19 cellular contexts compared by ENCODE assay signal in the genomic region with DNA sequence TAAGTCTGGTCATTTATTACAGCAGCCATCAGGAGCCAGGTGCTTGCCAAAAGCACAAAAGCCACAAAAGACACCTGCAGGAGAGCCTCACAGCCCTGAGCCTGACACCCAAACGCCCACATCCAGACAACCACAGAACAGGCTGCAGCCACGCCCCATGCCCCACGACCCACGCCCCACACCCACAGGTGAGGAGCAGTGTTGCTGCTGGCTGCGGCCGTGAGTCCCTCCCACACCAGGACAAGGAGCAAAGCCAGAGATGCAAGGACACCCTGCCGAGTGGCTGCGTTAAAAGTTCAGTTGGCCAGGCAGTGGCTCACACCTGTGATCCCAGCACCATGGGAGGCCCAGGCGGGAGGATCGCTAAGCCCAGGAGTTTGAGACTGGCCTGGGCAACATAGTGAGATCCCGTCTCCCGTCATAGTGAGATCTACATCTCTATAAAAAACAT. TPM values are rescaled to one million over a fixed set of nuclear protein-coding genes. Genes with fewer than 3 reads are reported as not detected.
DNase-seq lines count a peak whose midpoint lies in the region; ATAC-seq and TF ChIP-seq lines count a peak whose summit lies in the region.
"Had no signal": no experiment of that assay in that cellular context is flagged by ENCODE, and none has a peak within 500 bp of the region (broad histone marks: within the 10 kb centered on the region; RNA-seq: fewer than 3 reads in every experiment).

No MANE protein-coding gene starts in this region.

- peaks cover 1% of the 10 kb centered on the region; the same call in 1 of the 2 replicates for H3K27me3 Mint-ChIP-seq in WTC11 (ENCODE audit: low read depth)
- H3K27me3 Mint-ChIP-seq: dendritic cell treated with granulocyte-macrophage colony-stimulating factor and Interleukin-4, amounts not matched to agents 40 ng/mL and 50 ng/mL, for 4 days had no signal

- H3K27ac ChIP-seq in MM.1S (ENCODE audit: low read length), result peak overlapping the region; percentile 29; the same call in 1 of the 2 replicates
- H3K27ac ChIP-seq: transverse colon had no signal

- H2AFZ ChIP-seq in MM.1S (ENCODE audit: low read length), result no peak overlapping the region

- H3F3A ChIP-seq in MM.1S (ENCODE audit: insufficient read depth, low read length), result 0 out of 2 replicates have a peak, but pooled peaks cover 4% of the 10 kb centered on the region

- H3K4me1 Mint-ChIP-seq in WTC11, result no peaks in the 10 kb centered on the region
- H3K4me1 Mint-ChIP-seq in stimulated activated effector memory CD8-positive, alpha-beta T cell treated with anti-CD3 and anti-CD28 coated beads, Interleukin-12 subunit alpha, Interleukin-12 subunit beta, amount 100 ng/mL, for 72 hours, result peaks cover 18% of the 10 kb centered on the region

- peaks cover 10% of the 10 kb centered on the region for H3K9me3 Mint-ChIP-seq in WTC11
- H3K9me3 Mint-ChIP-seq in stimulated activated effector memory CD8-positive, alpha-beta T cell treated with anti-CD3 and anti-CD28 coated beads, Interleukin-12 subunit alpha, Interleukin-12 subunit beta, amount 100 ng/mL, for 72 hours, result no peaks in the 10 kb centered on the region
- H3K9me3 Mint-ChIP-seq: activated naive CD4-positive, alpha-beta T cell treated with anti-CD3 and anti-CD28 coated beads, Interleukin-2, amount 10 ng/mL, durations not matched to agents 7 days and 5 days; dendritic cell treated with granulocyte-macrophage colony-stimulating factor and Interleukin-4, amounts not matched to agents 40 ng/mL and 50 ng/mL, for 4 days had no signal

- H3K79me2 ChIP-seq in MM.1S (ENCODE audit: low read length), result no peaks in the 10 kb centered on the region

- peaks cover 6% of the 10 kb centered on the region for H3K36me3 Mint-ChIP-seq in WTC11
- H3K36me3 Mint-ChIP-seq in stimulated activated effector memory CD8-positive, alpha-beta T cell treated with anti-CD3 and anti-CD28 coated beads, Interleukin-12 subunit alpha, Interleukin-12 subunit beta, amount 100 ng/mL, for 72 hours, result no peaks in the 10 kb centered on the region
- H3K36me3 Mint-ChIP-seq: activated naive CD4-positive, alpha-beta T cell treated with anti-CD3 and anti-CD28 coated beads, Interleukin-2, amount 10 ng/mL, durations not matched to agents 7 days and 5 days had no signal

- peaks cover 45% of the 10 kb centered on the region for H3K27me3 ChIP-seq in MM.1S (replicated peaks; ENCODE audit: insufficient read depth, low read length)
- H3K27me3 ChIP-seq: cardiac muscle cell, transverse colon had no signal

- no peaks in the 10 kb centered on the region for H4K20me1 ChIP-seq in MM.1S (ENCODE audit: insufficient read depth, low read length)

- H3K9ac ChIP-seq in MM.1S (ENCODE audit: low read length), result no peak overlapping the region

- no peaks in the 10 kb centered on the region for H3K4me1 ChIP-seq in MM.1S (ENCODE audit: low read length)

- no peak overlapping the region for H3K27ac Mint-ChIP-seq in WTC11
- peak overlapping the region; percentile 37 for H3K27ac Mint-ChIP-seq in stimulated activated effector memory CD8-positive, alpha-beta T cell treated with anti-CD3 and anti-CD28 coated beads, Interleukin-12 subunit alpha, Interleukin-12 subunit beta, amount 100 ng/mL, for 72 hours
- H3K27ac Mint-ChIP-seq: activated naive CD4-positive, alpha-beta T cell treated with anti-CD3 and anti-CD28 coated beads, Interleukin-2, amount 10 ng/mL, durations not matched to agents 7 days and 5 days; dendritic cell treated with granulocyte-macrophage colony-stimulating factor and Interleukin-4, amounts not matched to agents 40 ng/mL and 50 ng/mL, for 4 days had no signal

- ATAC-seq in WTC11 (no peak), GM18519 (IDR thresholded peaks at IDR 0.05; ENCODE audit: low FRiP score, unreplicated experiment) (no peak)
- no peak for ATAC-seq in stimulated activated effector memory CD8-positive, alpha-beta T cell treated with anti-CD3 and anti-CD28 coated beads, Interleukin-12 subunit alpha, Interleukin-12 subunit beta, amount 100 ng/mL, for 72 hours

- H3K9me2 ChIP-seq in MM.1S (replicated peaks; ENCODE audit: insufficient read depth, low read length), result no peaks in the 10 kb centered on the region

- H3K4me2 ChIP-seq in MM.1S (ENCODE audit: low read depth, low read length), result peak overlapping the region; percentile 32; the same call in 1 of the 2 replicates

- peak; percentile 28 for DNase-seq in stimulated activated CD4-positive, alpha-beta T cell treated with anti-CD3 and anti-CD28 coated beads, Interleukin-2, amount 100 ng/mL, for 4 hours (ENCODE audit: low read depth)
- no peak for DNase-seq in stimulated activated CD4-positive, alpha-beta T cell treated with anti-CD3 and anti-CD28 coated beads, Interleukin-15, amount 100 ng/mL, for 24 hours
- peak; percentile 48 for DNase-seq in MM.1S
- DNase-seq in WTC11 (ENCODE audit: low spot score), result no peak
- DNase-seq in stimulated activated effector memory CD8-positive, alpha-beta T cell treated with anti-CD3 and anti-CD28 coated beads, Interleukin-12 subunit alpha, Interleukin-12 subunit beta, amount 100 ng/mL, for 72 hours (ENCODE audit: low spot score in 2 of 2), result no peak
- DNase-seq in pons (ENCODE audit: low spot score), result no peak
- DNase-seq: anterior cingulate cortex, COR-L47, DMS79 treated with DMSO at 0.1 percent for 48 hours, mammary epithelial cell, NCI-H1105 treated with DMSO at 0.1 percent for 48 hours, NCI-H510A treated with DMSO at 0.1 percent for 48 hours, occipital lobe, transverse colon had no signal

- no peak overlapping the region for H3K4me3 ChIP-seq in MM.1S (ENCODE audit: low read length)
- H3K4me3 ChIP-seq: cardiac muscle cell, GM12878, transverse colon had no signal

- TF ChIP-seq CTCF in MM.1S (IDR thresholded peaks at IDR 0.05; ENCODE audit: low read length) (no peak), WTC11 (IDR thresholded peaks at IDR 0.05) (no peak)

- no peaks in the 10 kb centered on the region for H3K36me3 ChIP-seq in MM.1S (replicated peaks; ENCODE audit: insufficient read depth, low read length)
- H3K36me3 ChIP-seq: cardiac muscle cell, transverse colon had no signal

- POLR2A ChIA-PET in WTC11 (lab: Charles Lee), result no interaction called here

- no peak overlapping the region for H3K4me3 Mint-ChIP-seq in WTC11
- H3K4me3 Mint-ChIP-seq in stimulated activated effector memory CD8-positive, alpha-beta T cell treated with anti-CD3 and anti-CD28 coated beads, Interleukin-12 subunit alpha, Interleukin-12 subunit beta, amount 100 ng/mL, for 72 hours, result peak overlapping the region; percentile 26
- H3K4me3 Mint-ChIP-seq: activated naive CD4-positive, alpha-beta T cell treated with anti-CD3 and anti-CD28 coated beads, Interleukin-2, amount 10 ng/mL, durations not matched to agents 7 days and 5 days; dendritic cell treated with granulocyte-macrophage colony-stimulating factor and Interleukin-4, amounts not matched to agents 40 ng/mL and 50 ng/mL, for 4 days had no signal

- CTCF ChIA-PET in WTC11 (lab: Charles Lee), result no interaction called here

- H3K9me3 ChIP-seq in MM.1S (replicated peaks; ENCODE audit: insufficient read depth, low read length), result no peaks in the 10 kb centered on the region
- H3K9me3 ChIP-seq: transverse colon had no signal

TF ChIP-seq in WTC11, 78 proteins besides CTCF, POLR2A, EP300 and RAD21:
- TF ChIP-seq ATF1 (CRISPR knock-in tag; IDR thresholded peaks at IDR 0.05) (no peak), ZNF121 (CRISPR knock-in tag; IDR thresholded peaks at IDR 0.05) (peak; percentile 90)

RNA-seq across cellular contexts. Expression of gene SLC2A4RG, which starts 43.0 kb away (rescaled TPM):
- total RNA-seq in WTC11 (2021), result 41.6 to 47.2 TPM (median 43.3 TPM) in 3 replicates

RNA-seq across cellular contexts. Expression of gene LIME1, which starts 46.1 kb away (rescaled TPM):
- total RNA-seq in WTC11 (2021), result 4.5 to 7.0 TPM (median 6.0 TPM) in 3 replicates

RNA-seq across cellular contexts. Expression of gene ZBTB46, which starts 48.5 kb away (rescaled TPM):
- 18.9 to 20.1 TPM (median 20.1 TPM) in 3 replicates for total RNA-seq in WTC11 (2021)

Comparison
In these comparisons a context has a peak if more than half of its experiments do, and no peak if none do; other contexts are left out.
1. DNase-seq: peak in stimulated activated CD4-positive, alpha-beta T cell treated with anti-CD3 and anti-CD28 coated beads, Interleukin-2, amount 100 ng/mL, for 4 hours (single experiment) and MM.1S (single experiment); none in stimulated activated CD4-positive, alpha-beta T cell treated with anti-CD3 and anti-CD28 coated beads, Interleukin-15, amount 100 ng/mL, for 24 hours (single experiment), WTC11 (single experiment), stimulated activated effector memory CD8-positive, alpha-beta T cell treated with anti-CD3 and anti-CD28 coated beads, Interleukin-12 subunit alpha, Interleukin-12 subunit beta, amount 100 ng/mL, for 72 hours (0 of 2) and pons (single experiment).